In genomic region chr3:88508818-88509217, GRCh38 we compare ENCODE assay signal across 7 cellular contexts.
DNase-seq lines count a peak whose midpoint lies in the region; TF ChIP-seq lines count a peak whose summit lies in the region.
"Not testable (repeated sequence)": the region's sequence is repeated elsewhere in the genome, so short reads cannot be mapped to it uniquely, and the experiment has no call there.

No MANE protein-coding gene starts in this region.

- peak in 2 of 3 experiments; percentile 21 to 61 for DNase-seq in NCI-H1417 (lab: John Stamatoyannopoulos, UW)
- DNase-seq in NT2/D1 (ENCODE audit: low read depth, low spot score); SK-N-SH; progenitor cell of endocrine pancreas (ENCODE audit: low spot score, unreplicated experiment): not testable (repeated sequence)

- H3K27ac Mint-ChIP-seq in progenitor cell of endocrine pancreas = not testable (repeated sequence)

- TF ChIP-seq EP300 in SK-N-SH (IDR thresholded peaks at IDR 0.05; ENCODE audit: borderline replicate concordance in 1 of 2, low read depth in 1 of 2, low read length in 1 of 2) = not testable (repeated sequence)

- H3K9me2 ChIP-seq in SK-N-SH = not testable (repeated sequence)

- H3K4me2 ChIP-seq in SK-N-SH = peak overlapping the region; percentile 15; the same call in 1 of the 2 replicates

- H3K27me3 Mint-ChIP-seq in progenitor cell of endocrine pancreas = not testable (repeated sequence)

- H3K9me3 ChIP-seq in ES-I3 (ENCODE audit: control insufficient read depth, insufficient read depth, low read length); HEK293 (ENCODE audit: control insufficient read depth, insufficient read depth, low read depth, low read length); NT2/D1 (ENCODE audit: insufficient read depth, low read length); SK-N-SH; iPS-15b (ENCODE audit: control insufficient read depth, insufficient read depth, low read length): not testable (repeated sequence)

- 18% methylated on average over 12 of the region's 15 CpGs for WGBS in SK-N-SH (ENCODE audit: low lambda C conversion rate)

- not testable (repeated sequence) for H2AFZ ChIP-seq in SK-N-SH (ENCODE audit: low read depth)

- not testable (repeated sequence) for TF ChIP-seq CTCF in HEK293 (tag by site-specific recombination; IDR thresholded peaks at IDR 0.05); SK-N-SH (IDR thresholded peaks at IDR 0.05); progenitor cell of endocrine pancreas (IDR thresholded peaks at IDR 0.05; ENCODE audit: unreplicated experiment)

- peaks cover 17% of the 10 kb centered on the region for H3K9me3 Mint-ChIP-seq in progenitor cell of endocrine pancreas (ENCODE audit: low read depth)

- not testable (repeated sequence) for H3K36me3 Mint-ChIP-seq in progenitor cell of endocrine pancreas (ENCODE audit: insufficient read depth)

- TF ChIP-seq RAD21 in SK-N-SH (IDR thresholded peaks at IDR 0.05; ENCODE audit: low read length) = not testable (repeated sequence)

- not testable (repeated sequence) for H4K20me1 ChIP-seq in SK-N-SH (ENCODE audit: insufficient read depth)

- CTCF ChIA-PET in HEK293 (lab: Yijun Ruan, JAX); SK-N-SH (lab: Yijun Ruan, JAX): not testable (repeated sequence)

- not testable (repeated sequence) for H3K36me3 ChIP-seq in ES-I3 (ENCODE audit: insufficient read depth, low read length); HEK293 (ENCODE audit: control insufficient read depth in 2 of 2, insufficient read depth in 1 of 2, low read length in 2 of 2); NT2/D1 (ENCODE audit: insufficient read depth, insufficient read length, low read length); SK-N-SH (replicated peaks in 1 of 2; ENCODE audit: control insufficient read depth in 1 of 2, insufficient read depth in 2 of 2, low read length in 1 of 2); iPS-15b (ENCODE audit: control insufficient read depth, insufficient read depth, low read length)

- H3K27me3 ChIP-seq in NT2/D1 (ENCODE audit: insufficient read depth, insufficient read length); SK-N-SH (ENCODE audit: insufficient read depth); iPS-15b (ENCODE audit: control insufficient read depth, insufficient read depth, low read length): not testable (repeated sequence)

- not testable (repeated sequence) for H3K27ac ChIP-seq in HEK293 (ENCODE audit: extremely low read depth, low read depth, low read length); SK-N-SH (ENCODE audit: low read depth in 2 of 2, low read length in 1 of 2)

- not testable (repeated sequence) for H3K4me1 Mint-ChIP-seq in progenitor cell of endocrine pancreas (ENCODE audit: low read depth)

- POLR2A ChIA-PET in HEK293 (lab: Yijun Ruan, JAX); SK-N-SH (lab: Yijun Ruan, JAX): not testable (repeated sequence)

- not testable (repeated sequence) for H3K79me2 ChIP-seq in SK-N-SH (ENCODE audit: insufficient read depth)

- peak overlapping the region; percentile 40; the same call in 1 of the 2 replicates for H3K9ac ChIP-seq in ES-I3 (ENCODE audit: low read depth, low read length)
- not testable (repeated sequence) for H3K9ac ChIP-seq in NT2/D1 (ENCODE audit: insufficient read length, low read depth); SK-N-SH; iPS-15b (ENCODE audit: low read depth, low read length)

- not testable (repeated sequence) for H3K4me1 ChIP-seq in ES-I3 (ENCODE audit: insufficient read depth, low read length); HEK293 (ENCODE audit: control insufficient read depth, insufficient read depth, low read length); NT2/D1 (ENCODE audit: insufficient read depth, insufficient read length); SK-N-SH (ENCODE audit: control insufficient read depth in 1 of 2, insufficient read depth in 2 of 2, low read depth in 1 of 2, low read length in 1 of 2); iPS-15b (ENCODE audit: control insufficient read depth, insufficient read depth, low read length)

- not testable (repeated sequence) for H3K4me3 ChIP-seq in HEK293 (ENCODE audit: low read depth, low read length); SK-N-SH (ENCODE audit: low read depth in 2 of 2, low read length in 1 of 2)
- peak overlapping the region; percentile 8 for H3K4me3 ChIP-seq in NT2/D1 (ENCODE audit: insufficient read length, low read depth)
- H3K4me3 ChIP-seq in iPS-15b (ENCODE audit: low read depth, low read length) = peak overlapping the region; percentile 13

- H3K4me3 Mint-ChIP-seq in progenitor cell of endocrine pancreas (ENCODE audit: low read depth) = peak overlapping the region; percentile 33

- H3F3A ChIP-seq in SK-N-SH (replicated peaks; ENCODE audit: insufficient read depth) = not testable (repeated sequence)

TF ChIP-seq in HEK293, 187 proteins besides CTCF, POLR2A, EP300 and RAD21:
- TF ChIP-seq ZNF335 (tag by site-specific recombination; conservative IDR thresholded peaks at IDR 0.05) (0 out of 2 replicates have a peak, but pooled peaks have one; percentile 15), ZFHX2 (tag by site-specific recombination; conservative IDR thresholded peaks at IDR 0.05) (0 out of 2 replicates have a peak, but pooled peaks have one; percentile 17)
TF ChIP-seq in HEK293: peak in this region for 2; not testable (repeated sequence) for 185.
